30 cellular contexts compared by ENCODE assay signal in genomic region chr2:105076121-105076520, GRCh38.
"Had no signal": no experiment of that assay in that cellular context is flagged by ENCODE, and none has a peak within 500 bp of the region (broad histone marks: within the 10 kb centered on the region; RNA-seq: fewer than 3 reads in every experiment).

No MANE protein-coding gene starts in this region.

- H3K9me3 Mint-ChIP-seq: activated CD4-positive, alpha-beta memory T cell treated with anti-CD3 and anti-CD28 coated beads for 36 hours; activated CD4-positive, alpha-beta T cell treated with anti-CD3 and anti-CD28 coated beads, Interleukin-2, amount 10 ng/mL, durations not matched to agents 24 days and 14 days; activated naive CD4-positive, alpha-beta T cell treated with anti-CD3 and anti-CD28 coated beads for 36 hours; activated naive CD4-positive, alpha-beta T cell treated with anti-CD3 and anti-CD28 coated beads, Interleukin-2, amount 50 U/mL, for 24 hours; activated naive CD8-positive, alpha-beta T cell treated with anti-CD3 and anti-CD28 coated beads for 36 hours; activated naive CD8-positive, alpha-beta T cell treated with anti-CD3 and anti-CD28 coated beads, Interleukin-2, amount 50 U/mL, for 24 hours; activated T-helper 1 cell treated with anti-CD3 and anti-CD28 coated beads, Interleukin-12 subunit alpha, Interleukin-12 subunit beta, Interleukin-2, Interleukin-4 antibody, amounts not matched to agents 30 ng/mL and 10 ng/mL and 1 ng/mL, durations not matched to agents 14 hours and 24 hours and 36 hours; activated T-helper 2 cell treated with anti-CD3 and anti-CD28 coated beads, Interferon-gamma antibody, Interleukin-2, Interleukin-4, amounts not matched to agents 10 μg/mL and 5 μg/mL and 100 μg/mL, durations not matched to agents 14 hours and 24 hours and 36 hours had no signal

- H3K27me3 Mint-ChIP-seq: activated CD4-positive, alpha-beta memory T cell treated with anti-CD3 and anti-CD28 coated beads for 36 hours; activated CD4-positive, alpha-beta T cell treated with anti-CD3 and anti-CD28 coated beads for 36 hours; activated CD4-positive, alpha-beta T cell treated with anti-CD3 and anti-CD28 coated beads, Interleukin-2, amount 10 ng/mL, durations not matched to agents 24 days and 14 days; activated CD8-positive, alpha-beta memory T cell treated with anti-CD3 and anti-CD28 coated beads, Interleukin-2, amount 10 ng/mL, durations not matched to agents 7 days and 5 days; activated naive CD4-positive, alpha-beta T cell treated with anti-CD3 and anti-CD28 coated beads, Interleukin-2, amount 50 U/mL, for 24 hours; activated naive CD8-positive, alpha-beta T cell treated with anti-CD3 and anti-CD28 coated beads for 36 hours; activated naive CD8-positive, alpha-beta T cell treated with anti-CD3 and anti-CD28 coated beads, Interleukin-2, amount 50 U/mL, for 24 hours had no signal

- H3K9me3 ChIP-seq: body of pancreas, esophagus squamous epithelium had no signal

- DNase-seq: activated CD4-positive, alpha-beta memory T cell treated with anti-CD3 and anti-CD28 coated beads for 36 hours; activated CD4-positive, alpha-beta T cell treated with anti-CD3 and anti-CD28 coated beads for 36 hours; activated CD4-positive, alpha-beta T cell treated with anti-CD3 and anti-CD28 coated beads, Interleukin-2, amount 10 ng/mL, durations not matched to agents 24 days and 14 days; activated CD4-positive, CD25-positive, alpha-beta regulatory T cell; activated CD4-positive, CD25-positive, alpha-beta regulatory T cell treated with anti-CD3 and anti-CD28 coated beads, Interleukin-2, amount 50 U/mL, for 72 hours; activated CD8-positive, alpha-beta memory T cell treated with anti-CD3 and anti-CD28 coated beads, Interleukin-2, amount 10 ng/mL, durations not matched to agents 7 days and 5 days; activated CD8-positive, alpha-beta memory T cell treated with anti-CD3 and anti-CD28 coated beads, Interleukin-2, amount 50 U/mL, for 4 hours; activated CD8-positive, alpha-beta T cell treated with anti-CD3 and anti-CD28 coated beads, Interleukin-2, amount 10 ng/mL, durations not matched to agents 7 days and 5 days; activated effector memory CD4-positive, alpha-beta T cell treated with anti-CD3 and anti-CD28 coated beads, Interleukin-2, amount 50 U/mL, for 16 hours; activated naive CD4-positive, alpha-beta T cell treated with anti-CD3 and anti-CD28 coated beads for 36 hours; activated naive CD8-positive, alpha-beta T cell treated with anti-CD3 and anti-CD28 coated beads for 36 hours; activated naive CD8-positive, alpha-beta T cell treated with anti-CD3 and anti-CD28 coated beads, Interleukin-2, amount 50 U/mL, for 24 hours; activated T-cell treated with anti-CD3 and anti-CD28 coated beads, Interleukin-2, amount 50 U/mL, for 1 hour; activated T-cell treated with anti-CD3 and anti-CD28 coated beads, Interleukin-2, amount 50 U/mL, for 48 hours; adrenal gland; amygdala; aorta; body of pancreas; caudate nucleus; cortex of kidney; dermis blood vessel endothelial cell; effector CD4-positive, alpha-beta T cell; esophagus squamous epithelium; T-helper 2 cell had no signal

- H3K27me3 ChIP-seq: adrenal gland, body of pancreas, esophagus squamous epithelium had no signal

- H3K27ac ChIP-seq: adrenal gland, body of pancreas, epithelial cell of prostate, esophagus squamous epithelium had no signal

- H3K4me1 ChIP-seq: esophagus squamous epithelium had no signal

- FAIRE-seq: endometrium, endothelial cell of umbilical vein had no signal

- H3K27ac Mint-ChIP-seq: activated CD4-positive, alpha-beta memory T cell treated with anti-CD3 and anti-CD28 coated beads for 36 hours; activated CD4-positive, alpha-beta T cell treated with anti-CD3 and anti-CD28 coated beads for 36 hours; activated CD4-positive, alpha-beta T cell treated with anti-CD3 and anti-CD28 coated beads, Interleukin-2, amount 10 ng/mL, durations not matched to agents 24 days and 14 days; activated CD8-positive, alpha-beta memory T cell treated with anti-CD3 and anti-CD28 coated beads, Interleukin-2, amount 10 ng/mL, durations not matched to agents 7 days and 5 days; activated CD8-positive, alpha-beta T cell treated with anti-CD3 and anti-CD28 coated beads, Interleukin-2, amount 10 ng/mL, durations not matched to agents 7 days and 5 days; activated naive CD4-positive, alpha-beta T cell treated with anti-CD3 and anti-CD28 coated beads for 36 hours; activated naive CD4-positive, alpha-beta T cell treated with anti-CD3 and anti-CD28 coated beads, Interleukin-2, amount 50 U/mL, for 24 hours; activated naive CD8-positive, alpha-beta T cell treated with anti-CD3 and anti-CD28 coated beads for 36 hours; activated naive CD8-positive, alpha-beta T cell treated with anti-CD3 and anti-CD28 coated beads, Interleukin-2, amount 50 U/mL, for 24 hours; activated T-helper 1 cell treated with anti-CD3 and anti-CD28 coated beads, Interleukin-12 subunit alpha, Interleukin-12 subunit beta, Interleukin-2, Interleukin-4 antibody, amounts not matched to agents 30 ng/mL and 10 ng/mL and 1 ng/mL, durations not matched to agents 14 hours and 24 hours and 36 hours; activated T-helper 2 cell treated with anti-CD3 and anti-CD28 coated beads, Interferon-gamma antibody, Interleukin-2, Interleukin-4, amounts not matched to agents 10 μg/mL and 5 μg/mL and 100 μg/mL, durations not matched to agents 14 hours and 24 hours and 36 hours had no signal

- H3K4me3 ChIP-seq: adrenal gland, body of pancreas, esophagus squamous epithelium had no signal

- ATAC-seq: activated CD4-positive, alpha-beta T cell treated with anti-CD3 and anti-CD28 coated beads for 36 hours; activated CD8-positive, alpha-beta memory T cell treated with anti-CD3 and anti-CD28 coated beads, Interleukin-2, amount 10 ng/mL, durations not matched to agents 7 days and 5 days; activated CD8-positive, alpha-beta T cell treated with anti-CD3 and anti-CD28 coated beads, Interleukin-2, amount 10 ng/mL, durations not matched to agents 7 days and 5 days; activated naive CD8-positive, alpha-beta T cell treated with anti-CD3 and anti-CD28 coated beads, Interleukin-2, amount 50 U/mL, for 24 hours; body of pancreas had no signal

- H3K36me3 ChIP-seq: adrenal gland had no signal

- H3K4me3 Mint-ChIP-seq: activated CD4-positive, alpha-beta memory T cell treated with anti-CD3 and anti-CD28 coated beads for 36 hours; activated CD4-positive, alpha-beta T cell treated with anti-CD3 and anti-CD28 coated beads for 36 hours; activated CD4-positive, alpha-beta T cell treated with anti-CD3 and anti-CD28 coated beads, Interleukin-2, amount 10 ng/mL, durations not matched to agents 24 days and 14 days; activated CD8-positive, alpha-beta memory T cell treated with anti-CD3 and anti-CD28 coated beads, Interleukin-2, amount 10 ng/mL, durations not matched to agents 7 days and 5 days; activated CD8-positive, alpha-beta T cell treated with anti-CD3 and anti-CD28 coated beads, Interleukin-2, amount 10 ng/mL, durations not matched to agents 7 days and 5 days; activated naive CD4-positive, alpha-beta T cell treated with anti-CD3 and anti-CD28 coated beads for 36 hours; activated naive CD4-positive, alpha-beta T cell treated with anti-CD3 and anti-CD28 coated beads, Interleukin-2, amount 50 U/mL, for 24 hours; activated naive CD8-positive, alpha-beta T cell treated with anti-CD3 and anti-CD28 coated beads for 36 hours; activated naive CD8-positive, alpha-beta T cell treated with anti-CD3 and anti-CD28 coated beads, Interleukin-2, amount 50 U/mL, for 24 hours; activated T-helper 1 cell treated with anti-CD3 and anti-CD28 coated beads, Interleukin-12 subunit alpha, Interleukin-12 subunit beta, Interleukin-2, Interleukin-4 antibody, amounts not matched to agents 30 ng/mL and 10 ng/mL and 1 ng/mL, durations not matched to agents 14 hours and 24 hours and 36 hours had no signal
